In genomic region chr2:144477943-144478283, GRCh38 we compare ENCODE assay signal across 14 cellular contexts. TPM values are rescaled to one million over a fixed set of nuclear protein-coding genes. Genes with fewer than 3 reads are reported as not detected.
DNase-seq lines count a peak whose midpoint lies in the region; ATAC-seq and TF ChIP-seq lines count a peak whose summit lies in the region.
"Had no signal": no experiment of that assay in that cellular context is flagged by ENCODE, and none has a peak within 500 bp of the region (broad histone marks: within the 10 kb centered on the region; RNA-seq: fewer than 3 reads in every experiment).

No MANE protein-coding gene starts in this region.

- peaks cover 0 to 24% of the 10 kb centered on the region in 2 donors for H3K36me3 ChIP-seq in left lung
- no peaks in the 10 kb centered on the region for H3K36me3 ChIP-seq in tibial artery
- H3K36me3 ChIP-seq: sigmoid colon, transverse colon had no signal

- no peak for TF ChIP-seq CTCF in brain (conservative IDR thresholded peaks at IDR 0.05)
- no peak for TF ChIP-seq CTCF in left lung (IDR thresholded peaks at IDR 0.05)
- no peak for TF ChIP-seq CTCF in tibial artery (IDR thresholded peaks at IDR 0.05)

- peak overlapping the region in 1 of 5 experiments; percentile 35 for H3K4me3 Mint-ChIP-seq in brain

- H3K27me3 Mint-ChIP-seq in brain = no peaks in the 10 kb centered on the region

- peaks cover 78% of the 10 kb centered on the region for H3K4me1 Mint-ChIP-seq in brain

- intact Hi-C loops in left lung (cut with DNase I) = no loop called here
- intact Hi-C loops in tibial artery (cut with DNase I; ENCODE audit: low total_unique reads) = no loop called here

- no peak for ATAC-seq in left lung
- ATAC-seq in HG02870 (IDR thresholded peaks at IDR 0.05; ENCODE audit: unreplicated experiment) = no peak
- no peak for ATAC-seq in left lobe of liver
- ATAC-seq: A549 had no signal

- no peak overlapping the region for H3K4me3 ChIP-seq in left lung
- peak overlapping the region in 1 of 2 donors; percentile 9 for H3K4me3 ChIP-seq in tibial artery
- H3K4me3 ChIP-seq: A549, sigmoid colon, transverse colon had no signal

- peak overlapping the region; percentile 16 to 46 for H3K27ac ChIP-seq in left lung
- peak overlapping the region; percentile 29 to 56 for H3K27ac ChIP-seq in tibial artery
- H3K27ac ChIP-seq: A549 had no signal

- peak; percentile 52 for DNase-seq in NCI-H82 (lab: John Stamatoyannopoulos, UW)
- DNase-seq in NCI-H82 treated with DMSO at 0.1 percent for 48 hours (lab: John Stamatoyannopoulos, UW; ENCODE audit: unreplicated experiment) = no peak
- DNase-seq in left lung = no peak
- DNase-seq in tibial artery = no peak
- no peak for DNase-seq in SIG-M5 treated with dmso at 0.1 percent for 504 hours (lab: John Stamatoyannopoulos, UW; ENCODE audit: unreplicated experiment)
- DNase-seq in left lobe of liver (ENCODE audit: low spot score) = no peak
- DNase-seq: activated CD4-positive, alpha-beta T cell treated with anti-CD3 and anti-CD28 coated beads for 1 hour; activated T-cell treated with anti-CD3 and anti-CD28 coated beads, Interleukin-2, amount 50 U/mL, for 48 hours; DMS79 treated with DMSO at 0.1 percent for 48 hours; sigmoid colon; transverse colon had no signal

- no peaks in the 10 kb centered on the region for H3K9me3 ChIP-seq in left lung
- no peaks in the 10 kb centered on the region for H3K9me3 ChIP-seq in tibial artery
- H3K9me3 ChIP-seq: A549, sigmoid colon, transverse colon had no signal

- peaks cover 0 to 2% (median 0%) of the 10 kb centered on the region in 5 experiments for H3K9me3 Mint-ChIP-seq in brain

- H3K36me3 Mint-ChIP-seq in brain = peaks cover 17% of the 10 kb centered on the region

- H3K4me1 ChIP-seq in left lung (peaks cover 9 to 81% of the 10 kb centered on the region in 2 donors), tibial artery (peaks cover 0 to 86% (median 38%) of the 10 kb centered on the region in 4 donors)

- peak overlapping the region in 3 of 5 experiments; percentile 66 to 82 (median 66) for H3K27ac Mint-ChIP-seq in brain

- H3K27me3 ChIP-seq in left lung (no peaks in the 10 kb centered on the region), tibial artery (no peaks in the 10 kb centered on the region)
- H3K27me3 ChIP-seq: sigmoid colon had no signal

RNA-seq across cellular contexts. Expression of gene ZEB2, which starts 42.0 kb away (rescaled TPM):
- polyA plus RNA-seq in brain (ENCODE audit: insufficient read depth, low read depth, low replicate concordance) = 28.2 TPM
- 100 to 1,000 TPM; 141 to 272 TPM for total RNA-seq in left lung
- total RNA-seq in left lobe of liver = 19.3 TPM
